Comparison of ENCODE assay signal across 1 cellular context in the genomic region with DNA sequence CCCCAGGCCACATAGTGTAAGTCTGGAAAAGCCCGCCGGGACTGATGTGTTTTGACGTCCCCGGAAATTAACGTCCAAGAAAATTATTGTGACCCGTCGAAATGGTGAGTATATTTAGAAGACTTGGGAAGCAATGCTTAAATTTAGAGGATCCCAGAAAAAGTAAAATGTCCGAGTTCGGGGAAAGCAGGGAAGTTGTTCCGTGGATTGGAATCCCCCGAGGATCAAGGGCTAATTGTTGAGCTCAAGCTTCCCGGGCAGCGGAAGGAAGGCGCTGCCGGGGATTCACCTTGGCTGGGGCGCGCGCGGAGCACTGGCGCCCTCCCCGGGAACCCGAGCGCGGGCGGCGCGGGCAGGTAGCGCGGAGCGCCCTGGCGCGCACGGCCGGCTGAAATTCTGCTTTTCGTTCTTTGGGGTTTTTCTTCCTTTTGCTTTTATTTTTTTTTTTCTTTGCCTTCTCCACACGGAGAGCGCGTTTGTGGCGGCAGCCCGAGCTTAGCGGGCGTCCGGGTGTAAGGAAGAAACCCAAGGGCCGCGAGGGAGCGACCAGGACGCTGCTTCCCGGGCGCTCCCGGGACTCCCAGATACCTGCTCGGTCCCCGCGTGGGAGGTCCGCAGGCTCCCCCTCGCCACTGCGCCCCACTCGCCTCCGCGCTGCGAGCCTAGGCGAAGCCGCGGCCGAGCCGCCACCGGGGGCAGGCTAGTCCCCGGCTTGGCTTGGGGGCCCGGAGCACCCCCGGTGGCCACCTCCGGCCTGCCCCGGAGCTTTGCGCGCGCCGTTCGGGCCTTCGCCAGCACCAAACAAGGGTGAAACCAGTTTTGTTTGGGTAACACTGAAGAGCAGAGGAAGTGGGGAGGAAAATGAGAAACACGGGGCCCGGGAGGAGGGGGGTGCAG.
TF ChIP-seq lines count a peak whose summit lies in the region.

No MANE protein-coding gene starts in this region.

TF ChIP-seq in WTC11, 78 proteins besides CTCF, POLR2A, EP300 and RAD21 (continued from another document):
- TF ChIP-seq, protein P1, sequence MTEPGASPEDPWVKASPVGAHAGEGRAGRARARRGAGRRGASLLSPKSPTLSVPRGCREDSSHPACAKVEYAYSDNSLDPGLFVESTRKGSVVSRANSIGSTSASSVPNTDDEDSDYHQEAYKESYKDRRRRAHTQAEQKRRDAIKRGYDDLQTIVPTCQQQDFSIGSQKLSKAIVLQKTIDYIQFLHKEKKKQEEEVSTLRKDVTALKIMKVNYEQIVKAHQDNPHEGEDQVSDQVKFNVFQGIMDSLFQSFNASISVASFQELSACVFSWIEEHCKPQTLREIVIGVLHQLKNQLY (CRISPR knock-in tag; IDR thresholded peaks at IDR 0.05): no peak
- no peak for TF ChIP-seq NFE2L1 (CRISPR knock-in tag; IDR thresholded peaks at IDR 0.05)
- no peak for TF ChIP-seq NR1H2 (CRISPR knock-in tag; IDR thresholded peaks at IDR 0.05)
- no peak for TF ChIP-seq ETV6 (CRISPR knock-in tag; IDR thresholded peaks at IDR 0.05)
- no peak for TF ChIP-seq ATF2 (CRISPR knock-in tag; IDR thresholded peaks at IDR 0.05; ENCODE audit: borderline replicate concordance, low read depth)
- no peak for TF ChIP-seq NR3C1 (CRISPR knock-in tag; conservative IDR thresholded peaks at IDR 0.05; ENCODE audit: low read depth)
- no peak for TF ChIP-seq ZNF263 (CRISPR knock-in tag; IDR thresholded peaks at IDR 0.05; ENCODE audit: low read depth)
- no peak for TF ChIP-seq SMAD3 (CRISPR knock-in tag; IDR thresholded peaks at IDR 0.05; ENCODE audit: borderline replicate concordance)
- TF ChIP-seq HMGA2 (CRISPR knock-in tag; IDR thresholded peaks at IDR 0.05): no peak
- TF ChIP-seq IRF2 (CRISPR knock-in tag; IDR thresholded peaks at IDR 0.05; ENCODE audit: borderline replicate concordance, low read depth): no peak
- no peak for TF ChIP-seq ZNF532 (CRISPR knock-in tag; IDR thresholded peaks at IDR 0.05; ENCODE audit: borderline replicate concordance)
- TF ChIP-seq SOX15 (CRISPR knock-in tag; IDR thresholded peaks at IDR 0.05): no peak
TF ChIP-seq in WTC11: peak in this region for 0.
